Comparison of ENCODE assay signal across 8 cellular contexts in genomic region chr17:1714488-1714979, GRCh38. TPM values are rescaled to one million over a fixed set of nuclear protein-coding genes. Genes with fewer than 3 reads are reported as not detected.
DNase-seq lines count a peak whose midpoint lies in the region; ATAC-seq lines count a peak whose summit lies in the region.

No MANE protein-coding gene starts in this region.

- H3K4me1 ChIP-seq in NT2/D1 (ENCODE audit: insufficient read depth, insufficient read length) (peaks cover 21% of the 10 kb centered on the region), iPS-18a (ENCODE audit: control insufficient read depth, low read depth, low read length) (peaks cover 10% of the 10 kb centered on the region), rectal smooth muscle tissue (ENCODE audit: control insufficient read depth, insufficient read depth, low read length) (peaks cover 24% of the 10 kb centered on the region)

- peaks cover 21% of the 10 kb centered on the region for H3K27me3 Mint-ChIP-seq in activated T-cell treated with anti-CD3 and anti-CD28 coated beads, Interleukin-2, amount 50 U/mL, for 72 hours (ENCODE audit: low read depth)

- H3K27ac ChIP-seq in iPS-18a (ENCODE audit: low read length) (no peak overlapping the region), rectal smooth muscle tissue (ENCODE audit: low read depth, low read length) (peak overlapping the region; percentile 99)

- H3K27ac Mint-ChIP-seq in activated T-cell treated with anti-CD3 and anti-CD28 coated beads, Interleukin-2, amount 50 U/mL, for 72 hours, result no peak overlapping the region

- DNase-seq in activated T-cell treated with anti-CD3 and anti-CD28 coated beads, Interleukin-2, amount 50 U/mL, for 72 hours, result peak in 1 of 2 donors; percentile 41
- DNase-seq in activated T-cell treated with anti-CD3 and anti-CD28 coated beads for 4 hours (no peak), NT2/D1 (ENCODE audit: low read depth, low spot score) (peak; percentile 84), T47D (ENCODE audit: low read depth in 1 of 2, low spot score in 1 of 2) (peak; percentile 37 to 89)

- in situ Hi-C loops in T47D (cut with HindIII; ENCODE audit: low pct_unique_long_range_greater_than_20kb, low sequenced_read_pairs), result no loop called here

- ATAC-seq in activated T-cell treated with anti-CD3 and anti-CD28 coated beads, Interleukin-2, amount 50 U/mL, for 72 hours (replicated peaks in 1 of 2), result no peak
- ATAC-seq in GM18870 (IDR thresholded peaks at IDR 0.05; ENCODE audit: unreplicated experiment) (no peak), HG03442 (IDR thresholded peaks at IDR 0.05; ENCODE audit: unreplicated experiment) (no peak)

- H3K9ac ChIP-seq in NT2/D1 (ENCODE audit: insufficient read length, low read depth) (peak overlapping the region; percentile 79), iPS-18a (ENCODE audit: low read length) (peak overlapping the region; percentile 63), rectal smooth muscle tissue (ENCODE audit: low read length) (peak overlapping the region; percentile 83)

- H3K9me3 ChIP-seq in NT2/D1 (ENCODE audit: insufficient read depth, low read length) (no peaks in the 10 kb centered on the region), iPS-18a (ENCODE audit: control insufficient read depth, low read depth, low read length) (no peaks in the 10 kb centered on the region)

- H3K4me1 Mint-ChIP-seq in activated T-cell treated with anti-CD3 and anti-CD28 coated beads, Interleukin-2, amount 50 U/mL, for 72 hours (ENCODE audit: low read depth), result peaks cover 47% of the 10 kb centered on the region

- H3K4me3 ChIP-seq in NT2/D1 (ENCODE audit: insufficient read length, low read depth) (peak overlapping the region; percentile 59), iPS-18a (ENCODE audit: low read length) (peak overlapping the region; percentile 58), rectal smooth muscle tissue (ENCODE audit: low read length) (peak overlapping the region; percentile 77)

- H3K4me3 Mint-ChIP-seq in activated T-cell treated with anti-CD3 and anti-CD28 coated beads, Interleukin-2, amount 50 U/mL, for 72 hours, result peak overlapping the region; percentile 76 to 98

- peaks cover 3% of the 10 kb centered on the region for H3K27me3 ChIP-seq in NT2/D1 (ENCODE audit: insufficient read depth, insufficient read length)
- peaks cover 17% of the 10 kb centered on the region for H3K27me3 ChIP-seq in iPS-18a (ENCODE audit: control insufficient read depth, insufficient read depth, low read length)
- no peaks in the 10 kb centered on the region for H3K27me3 ChIP-seq in rectal smooth muscle tissue (ENCODE audit: control insufficient read depth, insufficient read depth, low read length)

- H3K36me3 ChIP-seq in NT2/D1 (ENCODE audit: insufficient read depth, insufficient read length, low read length), result peaks cover 27% of the 10 kb centered on the region
- H3K36me3 ChIP-seq in iPS-18a (ENCODE audit: control insufficient read depth, low read depth, low read length), result no peaks in the 10 kb centered on the region
- H3K36me3 ChIP-seq in rectal smooth muscle tissue (ENCODE audit: control insufficient read depth, insufficient read depth, low read length), result peaks cover 13% of the 10 kb centered on the region

- no peaks in the 10 kb centered on the region for H3K9me3 Mint-ChIP-seq in activated T-cell treated with anti-CD3 and anti-CD28 coated beads, Interleukin-2, amount 50 U/mL, for 72 hours

- H3K36me3 Mint-ChIP-seq in activated T-cell treated with anti-CD3 and anti-CD28 coated beads, Interleukin-2, amount 50 U/mL, for 72 hours (ENCODE audit: insufficient read depth in 2 of 2), result peaks cover 0 to 7% of the 10 kb centered on the region in 2 donors

RNA-seq across cellular contexts. Expression of gene TLCD2, which starts 4.4 kb away (rescaled TPM):
- 1 to 10 TPM in 1 of 2 donors, under 1 TPM in 1; 0.70 to 1.8 TPM for total RNA-seq in activated T-cell treated with anti-CD3 and anti-CD28 coated beads, Interleukin-2, amount 50 U/mL, for 72 hours

RNA-seq across cellular contexts. Expression of gene WDR81, which starts 10.0 kb away (rescaled TPM):
- total RNA-seq in activated T-cell treated with anti-CD3 and anti-CD28 coated beads, Interleukin-2, amount 50 U/mL, for 72 hours, result 10 to 100 TPM in 1 of 2 donors, 1 to 10 TPM in 1; 9.4 to 11.2 TPM

RNA-seq across cellular contexts. Expression of gene SERPINF2, which starts 28.1 kb away (rescaled TPM):
- total RNA-seq in activated T-cell treated with anti-CD3 and anti-CD28 coated beads, Interleukin-2, amount 50 U/mL, for 72 hours, result 1 to 10 TPM in 1 of 2 donors, under 1 TPM in 1; 0.89 to 1.6 TPM

RNA-seq across cellular contexts. Expression of gene PRPF8, which starts 29.9 kb away (rescaled TPM):
- total RNA-seq in activated T-cell treated with anti-CD3 and anti-CD28 coated beads, Interleukin-2, amount 50 U/mL, for 72 hours, result 100 to 1,000 TPM; 332 to 390 TPM

RNA-seq across cellular contexts. Expression of gene SERPINF1, which starts 47.3 kb away (rescaled TPM):
- 1 to 10 TPM in 1 of 2 donors, not detected in 1; 2.2 TPM for total RNA-seq in activated T-cell treated with anti-CD3 and anti-CD28 coated beads, Interleukin-2, amount 50 U/mL, for 72 hours
